Comparison of ENCODE assay signal across 39 cellular contexts in genomic region chr5:137703565-137703964, GRCh38.
"Had no signal": no experiment of that assay in that cellular context is flagged by ENCODE, and none has a peak within 500 bp of the region (broad histone marks: within the 10 kb centered on the region; RNA-seq: fewer than 3 reads in every experiment).

No MANE protein-coding gene starts in this region.

- H3K4me3 Mint-ChIP-seq: activated naive CD4-positive, alpha-beta T cell treated with anti-CD3 and anti-CD28 coated beads for 36 hours; activated naive CD4-positive, alpha-beta T cell treated with anti-CD3 and anti-CD28 coated beads, Interleukin-2, amount 10 ng/mL, durations not matched to agents 7 days and 5 days; activated naive CD4-positive, alpha-beta T cell treated with anti-CD3 and anti-CD28 coated beads, Interleukin-2, amount 50 U/mL, for 24 hours; activated naive CD8-positive, alpha-beta T cell; activated naive CD8-positive, alpha-beta T cell treated with anti-CD3 and anti-CD28 coated beads for 36 hours; activated naive CD8-positive, alpha-beta T cell treated with anti-CD3 and anti-CD28 coated beads, Interleukin-2, amount 10 ng/mL, durations not matched to agents 7 days and 5 days; activated naive CD8-positive, alpha-beta T cell treated with anti-CD3 and anti-CD28 coated beads, Interleukin-2, amount 50 U/mL, for 24 hours; activated T-cell treated with anti-CD3 and anti-CD28 coated beads, Interleukin-2, amount 50 U/mL, for 24 hours; activated T-cell treated with anti-CD3 and anti-CD28 coated beads, Interleukin-2, amount 50 U/mL, for 4 hours; activated T-cell treated with anti-CD3 and anti-CD28 coated beads, Interleukin-2, amount 50 U/mL, for 72 hours; activated T-helper 1 cell treated with anti-CD3 and anti-CD28 coated beads, Interleukin-12 subunit alpha, Interleukin-12 subunit beta, Interleukin-2, Interleukin-4 antibody, amounts not matched to agents 30 ng/mL and 10 ng/mL and 1 ng/mL, durations not matched to agents 14 hours and 24 hours and 36 hours; activated T-helper 17 cell treated with anti-CD3 and anti-CD28 coated beads, Interleukin-2, amount 50 U/mL, for 72 hours; brain; central memory CD8-positive, alpha-beta T cell had no signal

- FAIRE-seq: astrocyte had no signal

- H3K4me1 Mint-ChIP-seq: activated naive CD8-positive, alpha-beta T cell treated with anti-CD3 and anti-CD28 coated beads for 36 hours; activated naive CD8-positive, alpha-beta T cell treated with anti-CD3 and anti-CD28 coated beads, Interleukin-2, amount 50 U/mL, for 24 hours; activated T-helper 17 cell treated with anti-CD3 and anti-CD28 coated beads, Interleukin-2, amount 50 U/mL, for 72 hours had no signal

- H3K36me3 ChIP-seq: adrenal gland, ascending aorta, brain microvascular endothelial cell, breast epithelium had no signal

- H3K9me3 ChIP-seq: adrenal gland, ascending aorta, body of pancreas, breast epithelium had no signal

- DNase-seq: activated effector memory CD4-positive, alpha-beta T cell treated with anti-CD3 and anti-CD28 coated beads, Interleukin-2, amount 50 U/mL, for 16 hours; activated effector memory CD4-positive, alpha-beta T cell treated with Interleukin-2 at 50 U/mL for 16 hours; activated gamma-delta T cell; activated gamma-delta T cell treated with Interleukin-2 at 50 U/mL for 16 hours; activated naive CD4-positive, alpha-beta T cell; activated naive CD4-positive, alpha-beta T cell treated with anti-CD3 and anti-CD28 coated beads for 36 hours; activated naive CD4-positive, alpha-beta T cell treated with anti-CD3 and anti-CD28 coated beads, Interleukin-2, amount 10 ng/mL, durations not matched to agents 7 days and 5 days; activated naive CD4-positive, alpha-beta T cell treated with anti-CD3 and anti-CD28 coated beads, Interleukin-2, amount 50 U/mL, for 16 hours; activated naive CD4-positive, alpha-beta T cell treated with Interleukin-2 at 50 U/mL for 16 hours; activated naive CD8-positive, alpha-beta T cell treated with anti-CD3 and anti-CD28 coated beads for 36 hours; activated naive CD8-positive, alpha-beta T cell treated with anti-CD3 and anti-CD28 coated beads, Interleukin-2, amount 10 ng/mL, durations not matched to agents 7 days and 5 days; activated naive CD8-positive, alpha-beta T cell treated with anti-CD3 and anti-CD28 coated beads, Interleukin-2, amount 50 U/mL, for 24 hours; activated T-cell treated with anti-CD3 and anti-CD28 coated beads for 4 hours; activated T-cell treated with anti-CD3 and anti-CD28 coated beads, Interleukin-2, amount 50 U/mL, for 1 hour; activated T-cell treated with anti-CD3 and anti-CD28 coated beads, Interleukin-2, amount 50 U/mL, for 24 hours; activated T-cell treated with anti-CD3 and anti-CD28 coated beads, Interleukin-2, amount 50 U/mL, for 4 hours; activated T-cell treated with anti-CD3 and anti-CD28 coated beads, Interleukin-2, amount 50 U/mL, for 48 hours; activated T-cell treated with anti-CD3 and anti-CD28 coated beads, Interleukin-2, amount 50 U/mL, for 72 hours; adrenal gland; amniotic stem cell; amygdala; anterior cingulate cortex; aorta; body of pancreas; brain microvascular endothelial cell; central memory CD4-positive, alpha-beta T cell; cerebellar nuclear complex had no signal

- H3K4me3 ChIP-seq: adrenal gland, ascending aorta, body of pancreas, breast epithelium, cardiac muscle cell had no signal

- H3K4me1 ChIP-seq: adrenal gland, body of pancreas, breast epithelium had no signal

- H3K9me3 Mint-ChIP-seq: activated naive CD4-positive, alpha-beta T cell treated with anti-CD3 and anti-CD28 coated beads for 36 hours; activated naive CD4-positive, alpha-beta T cell treated with anti-CD3 and anti-CD28 coated beads, Interleukin-2, amount 10 ng/mL, durations not matched to agents 7 days and 5 days; activated naive CD4-positive, alpha-beta T cell treated with anti-CD3 and anti-CD28 coated beads, Interleukin-2, amount 50 U/mL, for 24 hours; activated naive CD4-positive, alpha-beta T cell treated with anti-CD3 and anti-CD28 coated beads, Interleukin-2, amount 50 U/mL, for 72 hours; activated naive CD8-positive, alpha-beta T cell treated with anti-CD3 and anti-CD28 coated beads for 36 hours; activated naive CD8-positive, alpha-beta T cell treated with anti-CD3 and anti-CD28 coated beads, Interleukin-2, amount 10 ng/mL, durations not matched to agents 7 days and 5 days; activated naive CD8-positive, alpha-beta T cell treated with anti-CD3 and anti-CD28 coated beads, Interleukin-2, amount 50 U/mL, for 24 hours; activated T-cell treated with anti-CD3 and anti-CD28 coated beads, Interleukin-2, amount 50 U/mL, for 24 hours; activated T-cell treated with anti-CD3 and anti-CD28 coated beads, Interleukin-2, amount 50 U/mL, for 4 hours; activated T-cell treated with anti-CD3 and anti-CD28 coated beads, Interleukin-2, amount 50 U/mL, for 72 hours; activated T-helper 1 cell treated with anti-CD3 and anti-CD28 coated beads, Interleukin-12 subunit alpha, Interleukin-12 subunit beta, Interleukin-2, Interleukin-4 antibody, amounts not matched to agents 30 ng/mL and 10 ng/mL and 1 ng/mL, durations not matched to agents 14 hours and 24 hours and 36 hours; activated T-helper 17 cell treated with anti-CD3 and anti-CD28 coated beads, Interleukin-2, amount 50 U/mL, for 72 hours; activated T-helper 2 cell treated with anti-CD3 and anti-CD28 coated beads, Interferon-gamma antibody, Interleukin-2, Interleukin-4, amounts not matched to agents 10 μg/mL and 5 μg/mL and 100 μg/mL, durations not matched to agents 14 hours and 24 hours and 36 hours; brain; central memory CD8-positive, alpha-beta T cell had no signal

- H3K27ac ChIP-seq: adrenal gland, ascending aorta, body of pancreas, brain microvascular endothelial cell, breast epithelium, cardiac muscle cell had no signal

- H3K27me3 ChIP-seq: adrenal gland, ascending aorta, body of pancreas, brain microvascular endothelial cell, breast epithelium, cardiac muscle cell had no signal

- H3K27ac Mint-ChIP-seq: activated naive CD4-positive, alpha-beta T cell treated with anti-CD3 and anti-CD28 coated beads for 36 hours; activated naive CD4-positive, alpha-beta T cell treated with anti-CD3 and anti-CD28 coated beads, Interleukin-2, amount 10 ng/mL, durations not matched to agents 7 days and 5 days; activated naive CD4-positive, alpha-beta T cell treated with anti-CD3 and anti-CD28 coated beads, Interleukin-2, amount 50 U/mL, for 24 hours; activated naive CD4-positive, alpha-beta T cell treated with anti-CD3 and anti-CD28 coated beads, Interleukin-2, amount 50 U/mL, for 72 hours; activated naive CD8-positive, alpha-beta T cell; activated naive CD8-positive, alpha-beta T cell treated with anti-CD3 and anti-CD28 coated beads for 36 hours; activated naive CD8-positive, alpha-beta T cell treated with anti-CD3 and anti-CD28 coated beads, Interleukin-2, amount 10 ng/mL, durations not matched to agents 7 days and 5 days; activated naive CD8-positive, alpha-beta T cell treated with anti-CD3 and anti-CD28 coated beads, Interleukin-2, amount 50 U/mL, for 24 hours; activated T-cell treated with anti-CD3 and anti-CD28 coated beads, Interleukin-2, amount 50 U/mL, for 24 hours; activated T-cell treated with anti-CD3 and anti-CD28 coated beads, Interleukin-2, amount 50 U/mL, for 72 hours; activated T-helper 1 cell treated with anti-CD3 and anti-CD28 coated beads, Interleukin-12 subunit alpha, Interleukin-12 subunit beta, Interleukin-2, Interleukin-4 antibody, amounts not matched to agents 30 ng/mL and 10 ng/mL and 1 ng/mL, durations not matched to agents 14 hours and 24 hours and 36 hours; activated T-helper 17 cell treated with anti-CD3 and anti-CD28 coated beads, Interleukin-2, amount 50 U/mL, for 72 hours; activated T-helper 2 cell treated with anti-CD3 and anti-CD28 coated beads, Interferon-gamma antibody, Interleukin-2, Interleukin-4, amounts not matched to agents 10 μg/mL and 5 μg/mL and 100 μg/mL, durations not matched to agents 14 hours and 24 hours and 36 hours; brain had no signal

- H3K27me3 Mint-ChIP-seq: activated naive CD4-positive, alpha-beta T cell treated with anti-CD3 and anti-CD28 coated beads, Interleukin-2, amount 10 ng/mL, durations not matched to agents 7 days and 5 days; activated naive CD4-positive, alpha-beta T cell treated with anti-CD3 and anti-CD28 coated beads, Interleukin-2, amount 50 U/mL, for 24 hours; activated naive CD8-positive, alpha-beta T cell; activated naive CD8-positive, alpha-beta T cell treated with anti-CD3 and anti-CD28 coated beads for 36 hours; activated naive CD8-positive, alpha-beta T cell treated with anti-CD3 and anti-CD28 coated beads, Interleukin-2, amount 10 ng/mL, durations not matched to agents 7 days and 5 days; activated naive CD8-positive, alpha-beta T cell treated with anti-CD3 and anti-CD28 coated beads, Interleukin-2, amount 50 U/mL, for 24 hours; activated T-cell treated with anti-CD3 and anti-CD28 coated beads, Interleukin-2, amount 50 U/mL, for 24 hours; activated T-helper 17 cell treated with anti-CD3 and anti-CD28 coated beads, Interleukin-2, amount 50 U/mL, for 72 hours; brain; central memory CD8-positive, alpha-beta T cell had no signal
